ENCODE assay signal across 13 cellular contexts in the genomic region with DNA sequence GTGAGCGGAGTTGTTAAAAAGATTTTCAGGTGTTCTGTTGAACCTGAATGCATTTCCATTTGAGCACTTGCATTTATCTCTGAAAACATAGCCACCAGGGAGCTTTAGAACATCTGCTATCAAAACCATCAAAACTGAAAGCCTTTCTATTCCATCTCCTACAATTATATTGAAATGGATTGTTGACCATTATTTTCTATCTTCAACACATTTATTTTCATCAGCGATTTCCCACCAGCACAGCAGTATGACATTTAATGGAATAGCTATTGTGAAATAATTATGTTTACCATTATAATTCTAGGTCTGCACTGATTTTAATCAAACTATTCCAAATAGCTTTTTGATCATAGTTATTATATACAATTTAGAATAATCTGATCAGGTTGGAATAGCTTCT.
"Had no signal": no experiment of that assay in that cellular context is flagged by ENCODE, and none has a peak within 500 bp of the region (broad histone marks: within the 10 kb centered on the region; RNA-seq: fewer than 3 reads in every experiment).

No MANE protein-coding gene starts in this region.

- DNase-seq: activated CD4-positive, alpha-beta T cell treated with anti-CD3 and anti-CD28 coated beads, Interleukin-2, amount 10 ng/mL, durations not matched to agents 7 days and 5 days; activated CD8-positive, alpha-beta T cell treated with anti-CD3 and anti-CD28 coated beads, Interleukin-2, amount 10 ng/mL, durations not matched to agents 7 days and 5 days; activated naive CD4-positive, alpha-beta T cell treated with Interleukin-2 at 50 U/mL for 16 hours; activated naive CD8-positive, alpha-beta T cell treated with anti-CD3 and anti-CD28 coated beads, Interleukin-2, amount 10 ng/mL, durations not matched to agents 7 days and 5 days; activated T-cell treated with anti-CD3 and anti-CD28 coated beads, Interleukin-2, amount 50 U/mL, for 24 hours; caudate nucleus; dorsolateral prefrontal cortex; hypothalamus; stimulated activated naive CD8-positive, alpha-beta T cell treated with anti-CD3 and anti-CD28 coated beads, Interleukin-15, Interleukin-2, amounts not matched to agents 100 U/mL and 50 U/mL, for 24 hours; substantia nigra; T1000; tibial artery had no signal

- ATAC-seq: activated CD4-positive, CD25-positive, alpha-beta regulatory T cell treated with anti-CD3 and anti-CD28 coated beads, Interleukin-2, amount 50 U/mL, for 24 hours; activated CD8-positive, alpha-beta T cell treated with anti-CD3 and anti-CD28 coated beads, Interleukin-2, amount 10 ng/mL, durations not matched to agents 7 days and 5 days; stimulated activated naive CD8-positive, alpha-beta T cell treated with anti-CD3 and anti-CD28 coated beads, Interleukin-15, Interleukin-2, amounts not matched to agents 100 U/mL and 50 U/mL, for 24 hours had no signal
